ENCODE assay signal across 16 cellular contexts in genomic region chr5:160162910-160163309, GRCh38. TPM values are rescaled to one million over a fixed set of nuclear protein-coding genes. Genes with fewer than 3 reads are reported as not detected.
DNase-seq lines count a peak whose midpoint lies in the region; ATAC-seq and TF ChIP-seq lines count a peak whose summit lies in the region.
"Had no signal": no experiment of that assay in that cellular context is flagged by ENCODE, and none has a peak within 500 bp of the region (broad histone marks: within the 10 kb centered on the region; RNA-seq: fewer than 3 reads in every experiment).

No MANE protein-coding gene starts in this region.

- no peak for TF ChIP-seq RAD21 in SK-N-SH (IDR thresholded peaks at IDR 0.05; ENCODE audit: low read length)

- H3K9me3 Mint-ChIP-seq in H9 (no peaks in the 10 kb centered on the region), WTC11 (no peaks in the 10 kb centered on the region)
- H3K9me3 Mint-ChIP-seq: CD8-positive, alpha-beta T cell had no signal

- H2AK5ac ChIP-seq in H9 (ENCODE audit: insufficient read length, low read length) (no peak overlapping the region), mesenchymal stem cell (ENCODE audit: low read length, severe bottlenecking) (peak overlapping the region; percentile 39)

- CTCF ChIA-PET in WTC11 (lab: Charles Lee) = no interaction called here
- CTCF ChIA-PET in SK-N-SH (lab: Yijun Ruan, JAX) = no interaction called here

- H3F3A ChIP-seq in SK-N-SH (replicated peaks; ENCODE audit: insufficient read depth) = peaks cover 18% of the 10 kb centered on the region

- peak overlapping the region; percentile 4 for H2BK12ac ChIP-seq in H9 (ENCODE audit: insufficient read length, low read depth, low read length)
- peak overlapping the region; percentile 57 to 95 for H2BK12ac ChIP-seq in mesenchymal stem cell (ENCODE audit: low read length in 2 of 2)

- H3K9me3 ChIP-seq in H9 (ENCODE audit: control insufficient read depth, low read depth, low read length) (no peaks in the 10 kb centered on the region), mesenchymal stem cell (ENCODE audit: control insufficient read depth, low read length) (no peaks in the 10 kb centered on the region), SK-N-SH (no peaks in the 10 kb centered on the region)
- H3K9me3 ChIP-seq: BLaER1 had no signal

- no peak overlapping the region for H3K23ac ChIP-seq in H9 (ENCODE audit: insufficient read length, low read depth, low read length)
- no peak overlapping the region for H3K23ac ChIP-seq in mesenchymal stem cell (ENCODE audit: low read length in 2 of 2)

- H3T11ph ChIP-seq in H9 (ENCODE audit: low read length) = no peak overlapping the region

- no peaks in the 10 kb centered on the region; a peak in 1 of 7 replicates for H3K36me3 Mint-ChIP-seq in H9 (ENCODE audit: insufficient read depth in 1 of 3, low read depth in 3 of 3)
- H3K36me3 Mint-ChIP-seq in WTC11 = peaks cover 4% of the 10 kb centered on the region; the same call in 1 of the 2 replicates
- H3K36me3 Mint-ChIP-seq: CD8-positive, alpha-beta T cell had no signal

- H3K4me3 ChIP-seq in mesenchymal stem cell (ENCODE audit: insufficient read depth in 1 of 2, low read depth in 1 of 2, low read length in 2 of 2) (no peak overlapping the region), SK-N-SH (ENCODE audit: low read depth in 2 of 2, low read length in 1 of 2) (no peak overlapping the region)
- H3K4me3 ChIP-seq: BLaER1, GM23248 had no signal

- TF ChIP-seq EP300 in SK-N-SH (IDR thresholded peaks at IDR 0.05; ENCODE audit: borderline replicate concordance in 1 of 2, low read depth in 1 of 2, low read length in 1 of 2) = no peak

- H4K91ac ChIP-seq in H9 (ENCODE audit: insufficient read length, low read depth, low read length) (peak overlapping the region; percentile 28), mesenchymal stem cell (ENCODE audit: low read length) (no peak overlapping the region)

- WGBS in H9 (ENCODE audit: extremely low coverage, insufficient read length, low lambda C conversion rate) = no CpG with 5 or more reads among the region's 7 CpGs
- 98% methylated on average over 6 of the region's 7 CpGs for WGBS in mesenchymal stem cell
- 94% methylated on average over 7 of the region's 7 CpGs for WGBS in SK-N-SH (ENCODE audit: low lambda C conversion rate)

- H3K36me3 ChIP-seq in mesenchymal stem cell (ENCODE audit: control insufficient read depth in 1 of 2, insufficient read depth in 2 of 2, low read depth in 1 of 2, low read length in 2 of 2) (no peaks in the 10 kb centered on the region), SK-N-SH (replicated peaks in 1 of 2; ENCODE audit: control insufficient read depth in 1 of 2, insufficient read depth in 2 of 2, low read length in 1 of 2) (no peaks in the 10 kb centered on the region)
- H3K36me3 ChIP-seq: BLaER1 had no signal

- H3K27ac ChIP-seq in H9 (ENCODE audit: insufficient read length, low read depth, low read length) (no peak overlapping the region), mesenchymal stem cell (ENCODE audit: low read length, poor library complexity, severe bottlenecking) (no peak overlapping the region), SK-N-SH (ENCODE audit: low read depth in 2 of 2, low read length in 1 of 2) (no peak overlapping the region)
- H3K27ac ChIP-seq: BLaER1, GM23248 had no signal

- H3K27me3 ChIP-seq in H9 (ENCODE audit: insufficient read depth, low read length) = no peaks in the 10 kb centered on the region
- no peaks in the 10 kb centered on the region for H3K27me3 ChIP-seq in mesenchymal stem cell (ENCODE audit: control insufficient read depth in 1 of 2, insufficient read depth in 1 of 2, low read length in 2 of 2)
- no peaks in the 10 kb centered on the region for H3K27me3 ChIP-seq in SK-N-SH (ENCODE audit: insufficient read depth)
- H3K27me3 ChIP-seq: BLaER1 had no signal

- H3K56ac ChIP-seq in H9 (ENCODE audit: insufficient read length, low read depth, low read length) = no peak overlapping the region

- H2BK5ac ChIP-seq in H9 (ENCODE audit: insufficient read length, low read length) (no peak overlapping the region), mesenchymal stem cell (ENCODE audit: low read depth, low read length, poor library complexity, severe bottlenecking) (no peak overlapping the region)

- peak overlapping the region in 2 of 3 experiments; percentile 22 to 38; a peak in 3 of 7 replicates for H3K27ac Mint-ChIP-seq in H9
- H3K27ac Mint-ChIP-seq in WTC11 = peak overlapping the region; percentile 39
- H3K27ac Mint-ChIP-seq: CD8-positive, alpha-beta T cell had no signal

- H3K23me2 ChIP-seq in H9 (ENCODE audit: insufficient read length, low read depth, low read length, poor library complexity, severe bottlenecking) = no peaks in the 10 kb centered on the region

- TF ChIP-seq CTCF in H9 (conservative IDR thresholded peaks at IDR 0.05) (no peak), WTC11 (IDR thresholded peaks at IDR 0.05) (no peak), SK-N-SH (IDR thresholded peaks at IDR 0.05) (no peak)

- no peaks in the 10 kb centered on the region for H3K27me3 Mint-ChIP-seq in H9 (ENCODE audit: low read depth)
- H3K27me3 Mint-ChIP-seq in WTC11 (ENCODE audit: low read depth) = no peaks in the 10 kb centered on the region

- no peak overlapping the region for H3K4ac ChIP-seq in H9 (ENCODE audit: low read depth, low read length)
- H3K4ac ChIP-seq in mesenchymal stem cell (ENCODE audit: low read depth in 1 of 2, low read length in 2 of 2) = peak overlapping the region in 1 of 2 experiments; percentile 27

- ATAC-seq in WTC11 = no peak
- ATAC-seq: CD8-positive, alpha-beta T cell; HCT116; HepG2 had no signal

- H3K4me1 Mint-ChIP-seq in H9 = peaks cover 55 to 69% of the 10 kb centered on the region in 2 experiments
- peaks cover 75% of the 10 kb centered on the region for H3K4me1 Mint-ChIP-seq in WTC11

- H4K8ac ChIP-seq in H9 (replicated peaks; ENCODE audit: insufficient read length, low read depth, low read length) (no peak overlapping the region), mesenchymal stem cell (ENCODE audit: low read length) (no peak overlapping the region)

- H3K4me1 ChIP-seq in H9 (ENCODE audit: insufficient read depth, low read length) (peaks cover 18% of the 10 kb centered on the region; the same call in 1 of the 2 replicates), mesenchymal stem cell (ENCODE audit: control insufficient read depth, insufficient read depth, low read depth, low read length) (peaks cover 15% of the 10 kb centered on the region), SK-N-SH (ENCODE audit: control insufficient read depth in 1 of 2, insufficient read depth in 2 of 2, low read depth in 1 of 2, low read length in 1 of 2) (peaks cover 28% of the 10 kb centered on the region in 2 experiments)

- DNase-seq in H9 = no peak
- DNase-seq in WTC11 (ENCODE audit: low spot score) = no peak
- DNase-seq in mesenchymal stem cell = no peak
- no peak for DNase-seq in RKO (ENCODE audit: low spot score)
- no peak for DNase-seq in SK-N-SH
- no peak for DNase-seq in GM19240 (ENCODE audit: insufficient read length, low spot score)
- DNase-seq in pons (ENCODE audit: low spot score) = no peak
- DNase-seq: 8988T; Calu3; CD8-positive, alpha-beta T cell; DMS79 treated with DMSO at 0.1 percent for 48 hours; GF-D8; GM23248 had no signal

- H2BK120ac ChIP-seq in H9 (ENCODE audit: low read depth, low read length, poor library complexity, severe bottlenecking) (no peak overlapping the region), mesenchymal stem cell (ENCODE audit: low read depth, low read length) (no peak overlapping the region)

- POLR2A ChIA-PET in WTC11 (lab: Charles Lee) (interaction anchor here (0.7 kb wide), 1 partner anchor 24 kb away, joined by 5 read pairs; no protein-coding TSS in a partner anchor), SK-N-SH (lab: Yijun Ruan, JAX) (interaction anchor here (0.7 kb wide), 1 partner anchor 98 kb away, joined by 4 read pairs; no protein-coding TSS in a partner anchor)

- H3K79me2 ChIP-seq in H9 (ENCODE audit: insufficient read depth, low read length) (no peaks in the 10 kb centered on the region), SK-N-SH (ENCODE audit: insufficient read depth) (no peaks in the 10 kb centered on the region)

- H3K14ac ChIP-seq in H9 (ENCODE audit: insufficient read depth, low read length) (no peak overlapping the region), mesenchymal stem cell (ENCODE audit: low read length in 2 of 2) (no peak overlapping the region)

- no peak overlapping the region for H3K18ac ChIP-seq in H9 (ENCODE audit: insufficient read length, low read depth, low read length)
- H3K18ac ChIP-seq in mesenchymal stem cell (ENCODE audit: low read depth in 1 of 2, low read length in 2 of 2) = peak overlapping the region; percentile 19 to 66

- H4K20me1 ChIP-seq in H9 (ENCODE audit: control insufficient read depth, insufficient read depth, insufficient read length) = no peaks in the 10 kb centered on the region
- H4K20me1 ChIP-seq in SK-N-SH (ENCODE audit: insufficient read depth) = no peaks in the 10 kb centered on the region
- H4K20me1 ChIP-seq: BLaER1 had no signal

- no peaks in the 10 kb centered on the region for H3K9me2 ChIP-seq in SK-N-SH

- H2BK15ac ChIP-seq in H9 (ENCODE audit: low read depth, low read length) = no peak overlapping the region
- H2BK15ac ChIP-seq in mesenchymal stem cell (ENCODE audit: low read depth, poor library complexity, severe bottlenecking) = no peak overlapping the region

- H3K4me3 Mint-ChIP-seq in H9 (peak overlapping the region in 1 of 2 experiments; percentile 4; a peak in 1 of 5 replicates), WTC11 (no peak overlapping the region)
- H3K4me3 Mint-ChIP-seq: CD8-positive, alpha-beta T cell had no signal

- no peak overlapping the region for H4K5ac ChIP-seq in H9 (ENCODE audit: insufficient read length, low read depth, low read length)

- H3K4me2 ChIP-seq in H9 (ENCODE audit: insufficient read depth, insufficient read length, low read length) = no peak overlapping the region
- H3K4me2 ChIP-seq in mesenchymal stem cell (ENCODE audit: low read length, poor library complexity, severe bottlenecking) = no peak overlapping the region
- H3K4me2 ChIP-seq in SK-N-SH = no peak overlapping the region
- H3K4me2 ChIP-seq: BLaER1 had no signal

- H3K9ac ChIP-seq in H9 (ENCODE audit: extremely low read depth, insufficient read length, low read length) = no peak overlapping the region
- no peak overlapping the region for H3K9ac ChIP-seq in mesenchymal stem cell (ENCODE audit: low read length)
- no peak overlapping the region for H3K9ac ChIP-seq in SK-N-SH
- H3K9ac ChIP-seq: BLaER1, GM23248 had no signal

- no peak overlapping the region for H2AFZ ChIP-seq in H9 (ENCODE audit: low read length)
- no peak overlapping the region for H2AFZ ChIP-seq in mesenchymal stem cell (ENCODE audit: low read depth, low read length)
- no peak overlapping the region for H2AFZ ChIP-seq in SK-N-SH (ENCODE audit: low read depth)
- H2AFZ ChIP-seq: GM23248 had no signal

- H2BK20ac ChIP-seq in H9 (ENCODE audit: low read depth, low read length, poor library complexity, severe bottlenecking) = no peak overlapping the region

- H3K79me1 ChIP-seq in H9 (ENCODE audit: insufficient read depth, low read depth, low read length, poor library complexity, severe bottlenecking) (no peaks in the 10 kb centered on the region), mesenchymal stem cell (replicated peaks; ENCODE audit: low read length, poor library complexity, severe bottlenecking) (no peaks in the 10 kb centered on the region)

RNA-seq across cellular contexts. Expression of gene PWWP2A, which starts 43.7 kb away (rescaled TPM):
- 63.5 and 66.7 TPM in 2 replicates for total RNA-seq in H9 (2021)
- total RNA-seq in WTC11 (2021) = 61.1 to 63.8 TPM (median 62.4 TPM) in 3 replicates
- polyA plus RNA-seq in mesenchymal stem cell (2013, experiment 1 of 2) = 24.0 TPM
- 22.5 TPM for polyA plus RNA-seq in mesenchymal stem cell (2013, experiment 2 of 2)
- polyA plus RNA-seq in SK-N-SH (2012; rRNA removed) = 5.7 and 6.4 TPM in 2 replicates
- 6.6 and 7.5 TPM in 2 replicates for polyA plus RNA-seq in SK-N-SH (2012; cell fraction: cytosol; rRNA removed)
- 4.8 and 8.6 TPM in 2 replicates for polyA plus RNA-seq in SK-N-SH (2012; cell fraction: nucleus; rRNA removed)
